ENCODE assay signal across 10 cellular contexts in the genomic region with DNA sequence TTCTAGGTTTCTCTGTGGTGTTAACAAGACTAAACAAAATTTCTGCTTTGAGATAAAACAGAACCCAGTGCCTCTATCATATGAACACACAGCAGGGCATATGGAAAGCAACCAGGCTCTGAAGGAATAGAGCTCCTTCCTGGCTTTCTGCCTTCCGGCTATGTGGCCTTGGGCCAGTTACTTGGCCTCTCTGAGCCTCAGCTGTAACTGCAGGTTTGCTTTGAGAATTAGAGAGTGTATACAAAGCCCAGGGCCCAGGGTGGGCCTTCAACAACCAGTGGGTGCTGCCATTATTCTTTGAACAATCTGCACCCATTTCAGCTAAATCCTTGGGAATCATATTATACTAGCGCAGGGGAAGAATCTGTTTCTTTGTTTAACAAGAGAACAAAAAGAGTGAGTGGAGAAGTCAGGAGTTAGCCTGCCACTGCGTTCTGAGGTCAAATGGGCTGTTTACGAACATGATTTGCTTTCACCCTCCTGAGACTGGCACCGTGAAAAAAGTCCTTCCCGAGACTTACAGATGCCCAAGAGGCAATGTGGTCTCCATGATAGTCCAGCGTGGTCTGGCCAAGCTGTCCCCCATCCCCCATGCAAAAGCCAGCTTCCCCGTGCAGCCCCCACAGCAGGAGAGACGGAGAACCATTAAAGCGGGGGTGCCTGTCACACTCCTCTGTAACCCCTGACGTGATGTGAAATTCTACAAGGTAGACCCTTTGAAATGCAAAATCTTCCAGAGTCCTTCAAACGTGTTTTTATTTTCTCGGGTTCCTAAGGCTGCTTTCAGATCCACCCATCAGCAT. TPM values are rescaled to one million over a fixed set of nuclear protein-coding genes. Genes with fewer than 3 reads are reported as not detected.
DNase-seq lines count a peak whose midpoint lies in the region; ATAC-seq and TF ChIP-seq lines count a peak whose summit lies in the region.
"Had no signal": no experiment of that assay in that cellular context is flagged by ENCODE, and none has a peak within 500 bp of the region (broad histone marks: within the 10 kb centered on the region; RNA-seq: fewer than 3 reads in every experiment).

No MANE protein-coding gene starts in this region.

- peaks cover 87% of the 10 kb centered on the region for H3K4me1 Mint-ChIP-seq in activated T-cell treated with anti-CD3 and anti-CD28 coated beads, Interleukin-2, amount 50 U/mL, for 72 hours (ENCODE audit: low read depth)
- peaks cover 70% of the 10 kb centered on the region for H3K4me1 Mint-ChIP-seq in mesothelial cell of epicardium

- no peak for TF ChIP-seq POLR2A in breast epithelium (IDR thresholded peaks at IDR 0.05)
- no peak for TF ChIP-seq POLR2A in transverse colon (IDR thresholded peaks at IDR 0.05)

- H3K4me3 ChIP-seq in breast epithelium (no peak overlapping the region), transverse colon (no peak overlapping the region)

- H3K27ac ChIP-seq in breast epithelium (peak overlapping the region; percentile 57 to 61), transverse colon (peak overlapping the region; percentile 86 to 94 (median 89))

- no peaks in the 10 kb centered on the region for H3K9me3 ChIP-seq in breast epithelium
- no peaks in the 10 kb centered on the region for H3K9me3 ChIP-seq in transverse colon

- H3K4me3 Mint-ChIP-seq in activated T-cell treated with anti-CD3 and anti-CD28 coated beads, Interleukin-2, amount 50 U/mL, for 72 hours: peak overlapping the region; percentile 98 to 99
- peak overlapping the region; percentile 99 for H3K4me3 Mint-ChIP-seq in mesothelial cell of epicardium

- no peak for TF ChIP-seq EP300 in transverse colon (IDR thresholded peaks at IDR 0.05; ENCODE audit: low read depth)

- H3K9me3 Mint-ChIP-seq in activated T-cell treated with anti-CD3 and anti-CD28 coated beads, Interleukin-2, amount 50 U/mL, for 72 hours: no peaks in the 10 kb centered on the region
- no peaks in the 10 kb centered on the region for H3K9me3 Mint-ChIP-seq in mesothelial cell of epicardium

- H3K36me3 ChIP-seq in breast epithelium: no peaks in the 10 kb centered on the region
- H3K36me3 ChIP-seq in transverse colon: no peaks in the 10 kb centered on the region

- WGBS in transverse colon (ENCODE audit: low coverage in 1 of 2), 2 donors: 63 to 70% methylated on average over 3 to 13 of the region's 13 CpGs

- H3K36me3 Mint-ChIP-seq in activated T-cell treated with anti-CD3 and anti-CD28 coated beads, Interleukin-2, amount 50 U/mL, for 72 hours (ENCODE audit: insufficient read depth in 2 of 2): peaks cover 2 to 4% of the 10 kb centered on the region in 2 donors
- H3K36me3 Mint-ChIP-seq in mesothelial cell of epicardium: no peaks in the 10 kb centered on the region

- TF ChIP-seq CTCF in breast epithelium (IDR thresholded peaks at IDR 0.05) (no peak), mesothelial cell of epicardium (IDR thresholded peaks at IDR 0.05; ENCODE audit: unreplicated experiment) (no peak), transverse colon (IDR thresholded peaks at IDR 0.05) (no peak)

- peak overlapping the region; percentile 99 for H3K27ac Mint-ChIP-seq in activated T-cell treated with anti-CD3 and anti-CD28 coated beads, Interleukin-2, amount 50 U/mL, for 72 hours
- peak overlapping the region; percentile 96 for H3K27ac Mint-ChIP-seq in mesothelial cell of epicardium

- H3K4me1 ChIP-seq in breast epithelium: peaks cover 11 to 46% of the 10 kb centered on the region in 2 donors
- peaks cover 74 to 84% (median 82%) of the 10 kb centered on the region in 4 donors for H3K4me1 ChIP-seq in transverse colon

- ATAC-seq in activated T-cell treated with anti-CD3 and anti-CD28 coated beads, Interleukin-2, amount 50 U/mL, for 72 hours (replicated peaks in 1 of 2): no peak
- ATAC-seq in HG02840 (IDR thresholded peaks at IDR 0.05; ENCODE audit: low FRiP score, unreplicated experiment): no peak

- H3K27me3 ChIP-seq in breast epithelium (no peaks in the 10 kb centered on the region), transverse colon (no peaks in the 10 kb centered on the region)

- intact Hi-C loops in breast epithelium (cut with DNase I; ENCODE audit: low total_unique reads): loop anchor here (10.0 kb wide), 1 partner anchor 85 kb away; no protein-coding TSS in a partner anchor
- intact Hi-C loops in transverse colon (cut with DNase I; ENCODE audit: low total_unique reads): no loop called here

- DNase-seq in activated T-cell treated with anti-CD3 and anti-CD28 coated beads, Interleukin-2, amount 50 U/mL, for 72 hours: no peak
- no peak for DNase-seq in activated T-cell treated with anti-CD3 and anti-CD28 coated beads, Interleukin-2, amount 50 U/mL, for 48 hours
- no peak for DNase-seq in breast epithelium (ENCODE audit: low spot score in 2 of 2)
- no peak for DNase-seq in mesothelial cell of epicardium (ENCODE audit: low spot score in 2 of 2, unreplicated experiment in 2 of 2)
- no peak for DNase-seq in transverse colon
- DNase-seq in 8988T: no peak
- DNase-seq in stimulated activated CD8-positive, alpha-beta memory T cell treated with anti-CD3 and anti-CD28 coated beads, Interleukin-4, amount 100 ng/mL, for 48 hours: no peak
- DNase-seq: NCI-H748 treated with DMSO at 0.1 percent for 48 hours; stimulated activated CD4-positive, alpha-beta T cell treated with anti-CD3 and anti-CD28 coated beads, Interleukin-2, amount 100 ng/mL, for 24 hours had no signal

- in situ Hi-C loops in transverse colon (cut with MboI; ENCODE audit: low pct_ligation_motif_present in 1 of 4, low pct_unique_long_range_greater_than_20kb in 1 of 4, low sequenced_read_pairs in 3 of 4): loop anchor here in 2 of 4 donors (10.0 to 25.0 kb wide), 2 partner anchors 95 to 102 kb away; no protein-coding TSS in a partner anchor

- peaks cover 21% of the 10 kb centered on the region for H3K27me3 Mint-ChIP-seq in activated T-cell treated with anti-CD3 and anti-CD28 coated beads, Interleukin-2, amount 50 U/mL, for 72 hours (ENCODE audit: low read depth)
- H3K27me3 Mint-ChIP-seq in mesothelial cell of epicardium (ENCODE audit: low read depth): no peaks in the 10 kb centered on the region

RNA-seq across cellular contexts. Expression of a gene that starts 4.9 kb away (rescaled TPM):
- 10 to 100 TPM; 30.0 to 37.7 TPM for total RNA-seq in activated T-cell treated with anti-CD3 and anti-CD28 coated beads, Interleukin-2, amount 50 U/mL, for 72 hours
- total RNA-seq in breast epithelium: 10 to 100 TPM; 17.0 to 39.7 (median 22.8) TPM
- 40.7 to 43.0 TPM (median 42.0 TPM) in 3 replicates for total RNA-seq in mesothelial cell of epicardium
- total RNA-seq in transverse colon: 100 to 1,000 TPM in 1 of 4 donors, 10 to 100 TPM in 3; 41.0 to 110 (median 50.0) TPM

RNA-seq across cellular contexts. Expression of a gene that starts 52.4 kb away (rescaled TPM):
- total RNA-seq in activated T-cell treated with anti-CD3 and anti-CD28 coated beads, Interleukin-2, amount 50 U/mL, for 72 hours: 10 to 100 TPM; 25.4 to 29.4 TPM
- 10 to 100 TPM; 14.1 to 23.6 (median 23.2) TPM for total RNA-seq in breast epithelium
- total RNA-seq in mesothelial cell of epicardium: 20.9 to 24.2 TPM (median 23.0 TPM) in 3 replicates
- total RNA-seq in transverse colon: 10 to 100 TPM in 2 of 4 donors, 1 to 10 TPM in 2; 5.2 to 19.1 (median 10.6) TPM
